6 cellular contexts compared by ENCODE assay signal in the genomic region with DNA sequence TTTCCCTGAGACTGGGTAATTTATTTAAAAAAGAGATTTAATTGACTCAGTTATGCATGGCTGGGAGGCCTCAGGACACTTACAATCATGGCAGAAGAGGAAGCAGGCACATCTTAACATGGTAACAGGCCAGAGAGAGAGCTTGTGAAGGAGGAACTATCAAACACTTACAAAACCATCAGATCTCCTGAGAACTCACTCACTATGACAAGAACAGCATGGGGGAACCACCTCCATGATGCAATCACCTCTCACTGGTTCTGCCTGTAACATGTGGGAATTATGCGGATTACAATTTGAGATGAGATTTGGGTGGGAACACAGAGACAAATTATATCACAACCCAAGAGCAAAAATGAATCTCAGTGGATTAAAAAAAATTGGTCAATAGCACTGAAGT.
"Had no signal": no experiment of that assay in that cellular context is flagged by ENCODE, and none has a peak within 500 bp of the region (broad histone marks: within the 10 kb centered on the region; RNA-seq: fewer than 3 reads in every experiment).

No MANE protein-coding gene starts in this region.

- DNase-seq: GOT3, H9, HCEC 1CT had no signal

- H3K27ac Mint-ChIP-seq: H9, IgD-negative memory B cell had no signal

- H3K27me3 Mint-ChIP-seq: IgD-negative memory B cell had no signal

- ATAC-seq: HepG2 had no signal

- H3K36me3 Mint-ChIP-seq: IgD-negative memory B cell had no signal

- H3K27ac ChIP-seq: HL-60 had no signal

- H3K4me1 Mint-ChIP-seq: H9, IgD-negative memory B cell had no signal

- H3K4me3 Mint-ChIP-seq: H9, IgD-negative memory B cell had no signal
